8 cellular contexts compared by ENCODE assay signal in genomic region chr5:9498541-9499497, GRCh38. TPM values are rescaled to one million over a fixed set of nuclear protein-coding genes. Genes with fewer than 3 reads are reported as not detected.
DNase-seq lines count a peak whose midpoint lies in the region; ATAC-seq and TF ChIP-seq lines count a peak whose summit lies in the region.

No MANE protein-coding gene starts in this region.

- peak; percentile 52 for ATAC-seq in GM18517 (IDR thresholded peaks at IDR 0.05; ENCODE audit: unreplicated experiment)
- ATAC-seq in HG02840 (IDR thresholded peaks at IDR 0.05; ENCODE audit: low FRiP score, unreplicated experiment) = no peak

- TF ChIP-seq CTCF in AG09309 (IDR thresholded peaks at IDR 0.05; ENCODE audit: control insufficient read depth, insufficient read depth, low read depth, low read length, missing control alignments) (peak; percentile 48), epithelial cell of proximal tubule (conservative IDR thresholded peaks at IDR 0.05; ENCODE audit: low read depth, low read length) (peak; percentile 85)

- H3K4me3 ChIP-seq in AG09309 (ENCODE audit: control insufficient read depth, low read depth, low read length) = no peak overlapping the region
- no peak overlapping the region for H3K4me3 ChIP-seq in epithelial cell of proximal tubule (ENCODE audit: low read depth, low read length)

- DNase-seq in AG09309 (ENCODE audit: low read depth) (no peak), NCI-H460 (ENCODE audit: extremely low read depth, low read depth) (peak; percentile 61), epithelial cell of proximal tubule (ENCODE audit: low read depth) (no peak), Ammon's horn (ENCODE audit: low spot score) (no peak), HuH-7.5 (ENCODE audit: low spot score) (no peak), cerebellar nuclear complex (lab: John Stamatoyannopoulos, UW) (no peak)

RNA-seq across cellular contexts. Expression of gene SEMA5A, which starts 47.1 kb away (rescaled TPM):
- 4.7 and 5.3 TPM in 2 replicates for total RNA-seq in NCI-H460 (2014; rRNA removed; shearing (Covaris generic))
- 1.5 and 1.6 TPM in 2 replicates for polyA plus RNA-seq in NCI-H460 (2014; cell fraction: nucleus; rRNA removed)
- 1.6 and 4.0 TPM in 2 replicates for total RNA-seq in epithelial cell of proximal tubule
